In the genomic region with DNA sequence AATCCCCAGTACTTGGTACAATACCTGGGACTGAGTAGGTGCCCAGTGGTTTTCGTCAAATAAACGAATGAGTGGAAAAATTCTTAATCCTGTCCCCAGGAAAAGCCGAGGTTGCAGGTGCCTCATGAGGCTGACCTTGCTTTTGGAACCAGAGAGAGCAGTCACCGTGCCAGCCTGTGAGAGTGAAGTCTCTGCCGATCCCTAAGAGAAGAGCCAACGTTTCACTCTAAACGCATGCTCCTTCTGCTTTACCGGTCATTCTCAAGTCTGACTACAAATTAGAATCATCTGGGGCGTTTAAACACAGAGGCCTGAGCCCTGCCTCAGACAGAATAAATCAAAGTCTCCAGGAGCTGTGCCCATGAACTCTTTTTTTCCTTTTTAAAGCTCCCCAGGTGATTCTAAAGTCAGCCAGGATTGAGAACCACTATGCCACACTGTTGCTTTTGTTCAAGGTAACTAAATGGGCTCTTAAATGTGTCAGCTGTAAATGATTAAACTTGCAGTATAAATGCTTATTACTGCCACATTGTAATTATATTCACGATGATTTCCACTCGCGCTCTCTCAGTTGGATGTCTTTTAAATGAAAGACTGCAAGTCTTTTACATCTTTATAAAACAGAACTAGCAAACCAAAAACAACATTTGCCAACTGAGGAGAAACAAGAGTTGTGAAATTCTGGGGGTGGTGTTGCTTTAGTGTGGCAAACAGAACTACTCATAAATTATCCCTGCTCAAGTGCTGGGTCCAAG, we compare ENCODE assay signal across 20 cellular contexts. TPM values are rescaled to one million over a fixed set of nuclear protein-coding genes. Genes with fewer than 3 reads are reported as not detected.
DNase-seq lines count a peak whose midpoint lies in the region; ATAC-seq, FAIRE-seq and TF ChIP-seq lines count a peak whose summit lies in the region.
"Had no signal": no experiment of that assay in that cellular context is flagged by ENCODE, and none has a peak within 500 bp of the region (broad histone marks: within the 10 kb centered on the region; RNA-seq: fewer than 3 reads in every experiment).

No MANE protein-coding gene starts in this region.

- H3K4me3 Mint-ChIP-seq in MCF 10A (ENCODE audit: unreplicated experiment): no peak overlapping the region
- H3K4me3 Mint-ChIP-seq: activated B cell treated with CpG ODN at 0.5 μM for 24 hours; activated naive CD4-positive, alpha-beta T cell treated with anti-CD3 and anti-CD28 coated beads, Interleukin-2, amount 50 U/mL, for 24 hours; central memory CD8-positive, alpha-beta T cell had no signal

- H3K4me1 ChIP-seq in breast epithelium: no peaks in the 10 kb centered on the region
- peaks cover 2 to 30% (median 8%) of the 10 kb centered on the region in 5 donors for H3K4me1 ChIP-seq in subcutaneous abdominal adipose tissue (ENCODE audit: control insufficient read depth in 5 of 5, insufficient read depth in 5 of 5, low read length in 5 of 5)
- H3K4me1 ChIP-seq: A549 had no signal

- H3K4me3 ChIP-seq in breast epithelium (no peak overlapping the region), subcutaneous abdominal adipose tissue (ENCODE audit: low read depth in 1 of 5, low read length in 5 of 5) (no peak overlapping the region)
- H3K4me3 ChIP-seq: A549, K562, lung had no signal

- peak; percentile 80 for FAIRE-seq in islet of Langerhans (lab: Jason Lieb, UNC)
- FAIRE-seq: A549, GM19239, K562 had no signal

- no peak for TF ChIP-seq POLR2A in breast epithelium (IDR thresholded peaks at IDR 0.05)

- DNase-seq in MCF 10A (ENCODE audit: unreplicated experiment) (no peak), breast epithelium (ENCODE audit: low spot score in 2 of 2) (no peak), NOMO-1 treated with DMSO at 0.1 percent for 48 hours (lab: John Stamatoyannopoulos, UW; ENCODE audit: unreplicated experiment) (peak; percentile 76), posterior cingulate gyrus (no peak)
- no peak for DNase-seq in stimulated activated CD4-positive, alpha-beta T cell treated with anti-CD3 and anti-CD28 coated beads, Interleukin-4, amount 100 ng/mL, for 4 hours
- DNase-seq: activated B cell treated with CpG ODN at 0.5 μM for 24 hours, GF-D8, NCI-H2171, PC-3, SW 1271 had no signal

- peak overlapping the region; percentile 46 for H3K27ac Mint-ChIP-seq in MCF 10A (ENCODE audit: low read depth, unreplicated experiment)
- H3K27ac Mint-ChIP-seq: activated B cell treated with CpG ODN at 0.5 μM for 24 hours; activated naive CD4-positive, alpha-beta T cell treated with anti-CD3 and anti-CD28 coated beads, Interleukin-2, amount 50 U/mL, for 24 hours had no signal

- no peaks in the 10 kb centered on the region for H3K4me1 Mint-ChIP-seq in MCF 10A (ENCODE audit: insufficient read depth, unreplicated experiment)

- H3K27ac ChIP-seq in breast epithelium: peak overlapping the region in 1 of 2 donors; percentile 18
- peak overlapping the region; percentile 64 for H3K27ac ChIP-seq in subcutaneous abdominal adipose tissue (ENCODE audit: low read depth, low read length)
- H3K27ac ChIP-seq: A549, epithelial cell of prostate had no signal

- intact Hi-C loops in MCF 10A (cut with micrococcal nuclease): no loop called here
- intact Hi-C loops in breast epithelium (cut with DNase I; ENCODE audit: low total_unique reads): no loop called here
- intact Hi-C loops in posterior cingulate gyrus (cut with DNase I): no loop called here

- H3K9me3 Mint-ChIP-seq in MCF 10A (ENCODE audit: unreplicated experiment): no peaks in the 10 kb centered on the region
- H3K9me3 Mint-ChIP-seq: activated B cell treated with CpG ODN at 0.5 μM for 24 hours; activated naive CD4-positive, alpha-beta T cell treated with anti-CD3 and anti-CD28 coated beads, Interleukin-2, amount 50 U/mL, for 24 hours; central memory CD8-positive, alpha-beta T cell had no signal

- H3K27me3 Mint-ChIP-seq in MCF 10A (ENCODE audit: insufficient read depth, unreplicated experiment): no peaks in the 10 kb centered on the region
- H3K27me3 Mint-ChIP-seq: activated B cell treated with CpG ODN at 0.5 μM for 24 hours; activated naive CD4-positive, alpha-beta T cell treated with anti-CD3 and anti-CD28 coated beads, Interleukin-2, amount 50 U/mL, for 24 hours; central memory CD8-positive, alpha-beta T cell had no signal

- CTCF ChIA-PET in MCF 10A (lab: Yijun Ruan, JAX): no interaction called here

- H3K27me3 ChIP-seq in breast epithelium (no peaks in the 10 kb centered on the region), subcutaneous abdominal adipose tissue (ENCODE audit: control insufficient read depth in 5 of 5, insufficient read depth in 4 of 5, low read length in 5 of 5) (no peaks in the 10 kb centered on the region)

- no peak for TF ChIP-seq CTCF in MCF 10A (IDR thresholded peaks at IDR 0.05; ENCODE audit: unreplicated experiment)
- no peak for TF ChIP-seq CTCF in breast epithelium (IDR thresholded peaks at IDR 0.05)

- POLR2A ChIA-PET in MCF 10A (lab: Yijun Ruan, JAX): interaction anchor here (1.2 kb wide), 1 partner anchor 13 kb away, joined by 3 read pairs; no protein-coding TSS in a partner anchor

- no peaks in the 10 kb centered on the region for H3K9me3 ChIP-seq in breast epithelium
- no peaks in the 10 kb centered on the region for H3K9me3 ChIP-seq in subcutaneous abdominal adipose tissue (ENCODE audit: control insufficient read depth in 5 of 5, low read length in 5 of 5)
- H3K9me3 ChIP-seq: A549 had no signal

- H3K36me3 ChIP-seq in breast epithelium: no peaks in the 10 kb centered on the region
- peaks cover 23 to 52% (median 43%) of the 10 kb centered on the region in 5 donors for H3K36me3 ChIP-seq in subcutaneous abdominal adipose tissue (ENCODE audit: control insufficient read depth in 5 of 5, insufficient read depth in 5 of 5, low read length in 5 of 5)

- H3K36me3 Mint-ChIP-seq in MCF 10A (ENCODE audit: insufficient read depth, unreplicated experiment): peaks cover 24% of the 10 kb centered on the region

- no TSS peak for BruUV-seq in MCF 10A (replicated peaks; lab: Mats Ljungman, UMichigan)

- H3K9ac ChIP-seq in subcutaneous abdominal adipose tissue (ENCODE audit: low read length in 5 of 5): no peak overlapping the region

- no peak for ATAC-seq in GM19463 (IDR thresholded peaks at IDR 0.05; ENCODE audit: unreplicated experiment)
- ATAC-seq: A549, K562, PC-3 had no signal

RNA-seq across cellular contexts. Expression of gene TCP11L2, which starts 26.9 kb away (rescaled TPM):
- total RNA-seq in MCF 10A (2022): 10.2 and 11.4 TPM in 2 replicates
- 10 to 100 TPM; 31.2 to 53.7 (median 35.4) TPM for total RNA-seq in breast epithelium

RNA-seq across cellular contexts. Expression of gene POLR3B, which starts 28.1 kb away (rescaled TPM):
- total RNA-seq in MCF 10A (2022) (11.1 and 15.7 TPM in 2 replicates), breast epithelium (1 to 10 TPM; 7.0 to 9.8 (median 9.2) TPM)
